ENCODE assay signal across 9 cellular contexts in the genomic region with DNA sequence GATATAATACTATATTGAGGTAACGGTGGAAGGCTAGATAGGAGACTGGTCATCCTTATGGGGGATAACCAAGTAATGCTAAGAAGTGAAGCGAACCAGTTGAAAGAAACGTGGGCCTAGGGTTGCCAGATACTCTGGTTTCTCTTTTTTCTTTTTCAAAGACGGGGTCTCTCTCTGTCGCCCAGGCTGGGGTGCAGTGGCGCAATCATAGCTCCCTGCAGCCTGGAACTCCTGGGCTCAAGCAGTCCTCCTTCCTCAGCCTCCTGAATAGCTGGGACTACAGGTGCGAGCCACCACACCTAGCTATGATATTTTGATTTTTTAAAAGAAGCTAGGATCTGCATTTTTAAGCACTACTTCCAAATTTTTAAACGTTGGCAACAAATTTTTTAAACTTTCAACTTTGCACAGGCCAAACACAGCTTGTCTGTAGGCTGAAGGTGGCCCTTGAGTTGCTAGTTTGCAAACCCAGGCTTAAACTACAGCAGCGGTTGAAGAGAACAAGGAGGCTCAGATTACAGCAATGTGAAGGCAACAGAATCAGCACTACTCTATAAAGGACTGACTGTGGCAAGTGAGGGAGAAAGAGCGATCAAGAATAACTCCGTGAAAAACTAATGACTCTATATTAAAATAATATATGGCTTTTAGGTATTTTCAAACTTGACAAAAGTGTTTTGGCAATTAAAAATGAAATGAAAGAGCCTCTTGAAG. TPM values are rescaled to one million over a fixed set of nuclear protein-coding genes. Genes with fewer than 3 reads are reported as not detected.
A peak's percentile ranks its signal among the peaks of the same experiment; 100 is the strongest.
DNase-seq lines count a peak whose midpoint lies in the region; ATAC-seq, FAIRE-seq and TF ChIP-seq lines count a peak whose summit lies in the region.
"Had no signal": no experiment of that assay in that cellular context is flagged by ENCODE, and none has a peak within 500 bp of the region (broad histone marks: within the 10 kb centered on the region; RNA-seq: fewer than 3 reads in every experiment).

No MANE protein-coding gene starts in this region.

- TF ChIP-seq CTCF in endothelial cell of umbilical vein (IDR thresholded peaks at IDR 0.05; ENCODE audit: extremely low read depth in 1 of 2, insufficient read depth in 1 of 2, low read depth in 1 of 2, low read length in 2 of 2) (no peak), progenitor cell of endocrine pancreas (IDR thresholded peaks at IDR 0.05; ENCODE audit: unreplicated experiment) (no peak)

- no peaks in the 10 kb centered on the region for H3K4me1 ChIP-seq in ES-I3 (ENCODE audit: insufficient read depth, low read length)
- peaks cover 6% of the 10 kb centered on the region for H3K4me1 ChIP-seq in NT2/D1 (ENCODE audit: insufficient read depth, insufficient read length)
- H3K4me1 ChIP-seq in endothelial cell of umbilical vein (ENCODE audit: control insufficient read depth, extremely low read depth, insufficient read depth, low read length), result peaks cover 7% of the 10 kb centered on the region

- H3K79me2 ChIP-seq in endothelial cell of umbilical vein (ENCODE audit: control insufficient read depth, insufficient read depth, low read length), result peaks cover 13% of the 10 kb centered on the region

- no peak overlapping the region for H3K27ac ChIP-seq in endothelial cell of umbilical vein (ENCODE audit: insufficient read depth, low read depth, low read length)

- no peaks in the 10 kb centered on the region for H4K20me1 ChIP-seq in endothelial cell of umbilical vein (replicated peaks; ENCODE audit: control insufficient read depth, extremely low read depth, insufficient read depth, low read length)

- peak overlapping the region; percentile 91 for H3K4me2 ChIP-seq in endothelial cell of umbilical vein (ENCODE audit: insufficient read depth, low read length)

- no peaks in the 10 kb centered on the region for H3K27me3 Mint-ChIP-seq in progenitor cell of endocrine pancreas

- FAIRE-seq in endothelial cell of umbilical vein (lab: Jason Lieb, UNC), result peak; percentile 40

- peak overlapping the region; percentile 93 for H3K9ac ChIP-seq in ES-I3 (ENCODE audit: low read depth, low read length)
- peak overlapping the region; percentile 77 for H3K9ac ChIP-seq in NT2/D1 (ENCODE audit: insufficient read length, low read depth)
- H3K9ac ChIP-seq in endothelial cell of umbilical vein (replicated peaks; ENCODE audit: extremely low read depth, insufficient read depth, low read length), result no peak overlapping the region

- no peaks in the 10 kb centered on the region for H3K9me1 ChIP-seq in endothelial cell of umbilical vein (replicated peaks; ENCODE audit: control insufficient read depth, extremely low read depth, insufficient read depth, low read length)

- peaks cover 11% of the 10 kb centered on the region for H3K4me1 Mint-ChIP-seq in progenitor cell of endocrine pancreas (ENCODE audit: low read depth)

- dilution Hi-C loops in endothelial cell of umbilical vein (cut with MboI; ENCODE audit: extremely low pct_ligation_motif_present, low sequenced_read_pairs), result no loop called here

- peak overlapping the region; percentile 93 for H2AFZ ChIP-seq in endothelial cell of umbilical vein (ENCODE audit: low read depth, low read length)

- CTCF ChIA-PET in endothelial cell of umbilical vein (lab: Charles Lee), result interaction anchor here (1.0 kb wide), 1 partner anchor 11 kb away, joined by 4 read pairs; the partner anchor contains the start of gene FYTTD1

- peak overlapping the region; percentile 87 for H3K4me3 Mint-ChIP-seq in progenitor cell of endocrine pancreas (ENCODE audit: low read depth)

- H3K9me3 ChIP-seq in ES-I3 (ENCODE audit: control insufficient read depth, insufficient read depth, low read length), result no peaks in the 10 kb centered on the region
- H3K9me3 ChIP-seq in NT2/D1 (ENCODE audit: insufficient read depth, low read length), result no peaks in the 10 kb centered on the region
- no peaks in the 10 kb centered on the region for H3K9me3 ChIP-seq in endothelial cell of umbilical vein (replicated peaks; ENCODE audit: control insufficient read depth, insufficient read depth, low read length)

- H3K27me3 ChIP-seq in NT2/D1 (ENCODE audit: insufficient read depth, insufficient read length), result peaks cover 7% of the 10 kb centered on the region
- H3K27me3 ChIP-seq in endothelial cell of umbilical vein (ENCODE audit: control insufficient read depth in 2 of 2, insufficient read depth in 2 of 2, low read length in 2 of 2), result no peaks in the 10 kb centered on the region

- ATAC-seq in GM18520 (IDR thresholded peaks at IDR 0.05; ENCODE audit: unreplicated experiment) (no peak), HG03520 (IDR thresholded peaks at IDR 0.05; ENCODE audit: unreplicated experiment) (no peak)

- H3K4me3 ChIP-seq in NT2/D1 (ENCODE audit: insufficient read length, low read depth) (peak overlapping the region; percentile 67), endothelial cell of umbilical vein (replicated peaks in 1 of 3; ENCODE audit: insufficient read depth in 1 of 3, low read depth in 1 of 3, low read length in 3 of 3) (peak overlapping the region in 1 of 3 experiments; percentile 75)

- no TSS peak for BruUV-seq in endothelial cell of umbilical vein (replicated peaks; lab: Mats Ljungman, UMichigan)

- H3K27ac Mint-ChIP-seq in progenitor cell of endocrine pancreas, result no peak overlapping the region

- no peaks in the 10 kb centered on the region for H3K36me3 ChIP-seq in ES-I3 (ENCODE audit: insufficient read depth, low read length)
- no peaks in the 10 kb centered on the region for H3K36me3 ChIP-seq in NT2/D1 (ENCODE audit: insufficient read depth, insufficient read length, low read length)
- H3K36me3 ChIP-seq in endothelial cell of umbilical vein (ENCODE audit: control insufficient read depth in 2 of 2, extremely low read depth in 1 of 2, insufficient read depth in 2 of 2, low read length in 2 of 2), result no peaks in the 10 kb centered on the region

- intact Hi-C loops in endothelial cell of umbilical vein (cut with micrococcal nuclease), result loop anchor here (1.0 kb wide), 1 partner anchor 11 kb away; the partner anchor contains the start of gene FYTTD1

- POLR2A ChIA-PET in endothelial cell of umbilical vein (lab: Charles Lee), result no interaction called here

- TF ChIP-seq POLR2A in endothelial cell of umbilical vein (IDR thresholded peaks at IDR 0.05; ENCODE audit: low read depth, low read length), result no peak

- DNase-seq in NT2/D1 (ENCODE audit: low read depth, low spot score), result no peak
- DNase-seq in endothelial cell of umbilical vein (ENCODE audit: low read depth, low spot score), result no peak
- no peak for DNase-seq in progenitor cell of endocrine pancreas (ENCODE audit: low spot score, unreplicated experiment)
- DNase-seq in activated effector memory CD4-positive, alpha-beta T cell treated with anti-CD3 and anti-CD28 coated beads, Interleukin-2, amount 50 U/mL, for 16 hours, result no peak
- DNase-seq in kidney glomerular epithelial cell (lab: John Stamatoyannopoulos, UW), result no peak
- DNase-seq: occipital lobe had no signal

- no peaks in the 10 kb centered on the region for H3K9me3 Mint-ChIP-seq in progenitor cell of endocrine pancreas (ENCODE audit: low read depth)

- no peaks in the 10 kb centered on the region for H3K36me3 Mint-ChIP-seq in progenitor cell of endocrine pancreas (ENCODE audit: insufficient read depth)

TF ChIP-seq in endothelial cell of umbilical vein, 7 proteins besides CTCF, POLR2A, EP300 and RAD21 (continues in another document):
- TF ChIP-seq EZH2 (IDR thresholded peaks at IDR 0.05; ENCODE audit: borderline replicate concordance, low read depth, low read length, severe bottlenecking) (no peak), MYC (IDR thresholded peaks at IDR 0.05; ENCODE audit: low read depth, low read length) (no peak), POLR2AphosphoS5 (IDR thresholded peaks at IDR 0.05; ENCODE audit: insufficient read depth, low read depth, low read length) (no peak), GATA2 (IDR thresholded peaks at IDR 0.05; ENCODE audit: insufficient read depth, insufficient read length, low read depth, low read length) (no peak), JUN (IDR thresholded peaks at IDR 0.05; ENCODE audit: borderline replicate concordance, insufficient read depth, insufficient read length, low read depth) (no peak), MAX (IDR thresholded peaks at IDR 0.05; ENCODE audit: insufficient read depth, insufficient read length) (no peak)

RNA-seq across cellular contexts. Expression of gene RUBCN, which starts 1.2 kb away (rescaled TPM):
- total RNA-seq in endothelial cell of umbilical vein, result 22.9 and 25.8 TPM in 2 replicates
- 15.0 and 18.5 TPM in 2 replicates for polyA plus RNA-seq in endothelial cell of umbilical vein
- polyA plus RNA-seq in endothelial cell of umbilical vein (2011; cell fraction: cytosol; rRNA removed), result 11.5 and 13.3 TPM in 2 replicates
- polyA plus RNA-seq in endothelial cell of umbilical vein (2011; cell fraction: nucleus; rRNA removed), result 36.6 and 41.5 TPM in 2 replicates
- 8.2 and 10.7 TPM in 2 replicates for polyA plus RNA-seq in endothelial cell of umbilical vein (2012)
- polyA minus RNA-seq in endothelial cell of umbilical vein, result 25.8 and 26.2 TPM in 2 replicates
- polyA minus RNA-seq in endothelial cell of umbilical vein (2011; cell fraction: cytosol; rRNA and poly(A)+ RNA removed), result 18.1 TPM
- polyA minus RNA-seq in endothelial cell of umbilical vein (2011; cell fraction: nucleus; rRNA and poly(A)+ RNA removed), result 23.3 and 28.1 TPM in 2 replicates
- 29.0 and 30.4 TPM in 2 replicates for total RNA-seq in progenitor cell of endocrine pancreas

RNA-seq across cellular contexts. Expression of gene FYTTD1, which starts 11.8 kb away (rescaled TPM):
- total RNA-seq in endothelial cell of umbilical vein (52.3 and 59.3 TPM in 2 replicates), progenitor cell of endocrine pancreas (42.3 and 50.8 TPM in 2 replicates)
- polyA plus RNA-seq in endothelial cell of umbilical vein, result 6.8 and 8.9 TPM in 2 replicates
- polyA plus RNA-seq in endothelial cell of umbilical vein (2011; cell fraction: cytosol; rRNA removed), result 13.6 and 17.8 TPM in 2 replicates
- polyA plus RNA-seq in endothelial cell of umbilical vein (2011; cell fraction: nucleus; rRNA removed), result 10.7 and 13.9 TPM in 2 replicates
- polyA plus RNA-seq in endothelial cell of umbilical vein (2012), result 49.6 and 51.6 TPM in 2 replicates
- polyA minus RNA-seq in endothelial cell of umbilical vein, result 16.4 and 20.9 TPM in 2 replicates
- polyA minus RNA-seq in endothelial cell of umbilical vein (2011; cell fraction: cytosol; rRNA and poly(A)+ RNA removed), result 25.2 TPM
- 7.8 and 8.0 TPM in 2 replicates for polyA minus RNA-seq in endothelial cell of umbilical vein (2011; cell fraction: nucleus; rRNA and poly(A)+ RNA removed)

RNA-seq across cellular contexts. Expression of gene LRCH3, which starts 53.1 kb away (rescaled TPM):
- total RNA-seq in endothelial cell of umbilical vein (60.3 and 71.2 TPM in 2 replicates), progenitor cell of endocrine pancreas (73.3 and 84.3 TPM in 2 replicates)
- 43.9 and 52.5 TPM in 2 replicates for polyA plus RNA-seq in endothelial cell of umbilical vein
- 49.2 and 56.8 TPM in 2 replicates for polyA plus RNA-seq in endothelial cell of umbilical vein (2011; cell fraction: cytosol; rRNA removed)
- 91.5 and 125 TPM in 2 replicates for polyA plus RNA-seq in endothelial cell of umbilical vein (2011; cell fraction: nucleus; rRNA removed)
- polyA plus RNA-seq in endothelial cell of umbilical vein (2012), result 22.3 and 37.0 TPM in 2 replicates
- 104 and 112 TPM in 2 replicates for polyA minus RNA-seq in endothelial cell of umbilical vein
- polyA minus RNA-seq in endothelial cell of umbilical vein (2011; cell fraction: cytosol; rRNA and poly(A)+ RNA removed), result 30.7 TPM
- polyA minus RNA-seq in endothelial cell of umbilical vein (2011; cell fraction: nucleus; rRNA and poly(A)+ RNA removed), result 93.0 and 163 TPM in 2 replicates
